ENCODE assay signal across 25 cellular contexts in the genomic region with DNA sequence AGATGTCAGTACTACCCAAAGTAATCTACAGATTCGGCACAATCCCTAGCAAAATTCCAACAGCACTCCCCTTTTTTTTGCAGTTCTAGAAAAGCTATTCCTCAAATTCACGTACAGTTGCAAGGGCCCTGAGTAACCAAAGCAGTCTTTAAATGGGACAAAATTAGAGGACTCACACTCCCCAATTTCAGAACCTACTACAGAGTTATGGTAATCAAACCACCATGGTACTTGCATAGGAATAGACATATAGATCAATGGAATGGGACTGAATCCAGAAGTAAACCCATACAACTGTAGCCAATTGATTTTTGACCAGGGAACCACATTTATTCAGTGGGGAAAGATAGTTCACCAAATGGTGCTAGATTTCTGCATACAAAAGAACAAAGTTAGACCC.
A peak's percentile ranks its signal among the peaks of the same experiment; 100 is the strongest.
DNase-seq lines count a peak whose midpoint lies in the region; ATAC-seq, FAIRE-seq and TF ChIP-seq lines count a peak whose summit lies in the region.
"Had no signal": no experiment of that assay in that cellular context is flagged by ENCODE, and none has a peak within 500 bp of the region (broad histone marks: within the 10 kb centered on the region; RNA-seq: fewer than 3 reads in every experiment).

No MANE protein-coding gene starts in this region.

- no peak overlapping the region for H2BK5ac ChIP-seq in H9 (ENCODE audit: insufficient read length, low read length)

- no peaks in the 10 kb centered on the region for H3K23me2 ChIP-seq in H9 (ENCODE audit: insufficient read length, low read depth, low read length, poor library complexity, severe bottlenecking)

- TF ChIP-seq RAD21 in HCT116 (IDR thresholded peaks at IDR 0.05; ENCODE audit: low read depth) (no peak), K562 (CRISPR knock-in tag; conservative IDR thresholded peaks at IDR 0.05 in 1 of 2, IDR thresholded peaks at IDR 0.05 in 1 of 2) (no peak)

- TF ChIP-seq POLR2A in HCT116 (IDR thresholded peaks at IDR 0.05; ENCODE audit: borderline replicate concordance, extremely low read depth, insufficient read depth, insufficient read length), result no peak
- no peak for TF ChIP-seq POLR2A in K562 (conservative IDR thresholded peaks at IDR 0.05)

- no peak overlapping the region for H4K91ac ChIP-seq in H9 (ENCODE audit: insufficient read length, low read depth, low read length)

- no peak overlapping the region for H2BK20ac ChIP-seq in H9 (ENCODE audit: low read depth, low read length, poor library complexity, severe bottlenecking)

- no peak overlapping the region for H3K23ac ChIP-seq in H9 (ENCODE audit: insufficient read length, low read depth, low read length)

- H3T11ph ChIP-seq in H9 (ENCODE audit: low read length), result no peak overlapping the region

- no TSS peak for BruUV-seq in HCT116 (replicated peaks; lab: Mats Ljungman, UMichigan)
- no TSS peak for BruUV-seq in K562 (replicated peaks; lab: Mats Ljungman, UMichigan)

- no peak overlapping the region for H4K8ac ChIP-seq in H9 (replicated peaks; ENCODE audit: insufficient read length, low read depth, low read length)

- H3K4me3 Mint-ChIP-seq in WTC11 (no peak overlapping the region), osteocyte (ENCODE audit: unreplicated experiment) (no peak overlapping the region), H9 (no peak overlapping the region)
- H3K4me3 Mint-ChIP-seq: CD14-positive monocyte; CD4-positive, CD25-positive, alpha-beta regulatory T cell; CD8-positive, alpha-beta memory T cell had no signal

- H3K4me1 Mint-ChIP-seq in WTC11 (peaks cover 52% of the 10 kb centered on the region), osteocyte (ENCODE audit: unreplicated experiment) (peaks cover 1% of the 10 kb centered on the region), H9 (peaks cover 33 to 38% of the 10 kb centered on the region in 2 experiments)
- H3K4me1 Mint-ChIP-seq: CD14-positive monocyte; CD4-positive, alpha-beta memory T cell had no signal

- H3K27ac Mint-ChIP-seq in WTC11 (peak overlapping the region; percentile 59; the same call in 1 of the 2 replicates), osteocyte (ENCODE audit: unreplicated experiment) (no peak overlapping the region), H9 (no peak overlapping the region)
- H3K27ac Mint-ChIP-seq: CD14-positive monocyte; CD4-positive, alpha-beta memory T cell; CD4-positive, CD25-positive, alpha-beta regulatory T cell had no signal

- RAD21 ChIA-PET in HCT116 (lab: Charles Lee; ENCODE audit: low non-redundant PET in 1 of 2, low total read pairs in 2 of 2, uncharacterized antibody in 2 of 2, unreplicated experiment in 2 of 2), result no interaction called here

- H3K4ac ChIP-seq in H9 (ENCODE audit: low read depth, low read length), result no peak overlapping the region

- no peak overlapping the region for H3K14ac ChIP-seq in H9 (ENCODE audit: insufficient read depth, low read length)

- no peak overlapping the region for H3K27ac ChIP-seq in HCT116 (ENCODE audit: low read depth, low read length)
- no peak overlapping the region for H3K27ac ChIP-seq in K562 (ENCODE audit: extremely low read depth, low read depth, low read length)
- no peak overlapping the region for H3K27ac ChIP-seq in H9 (ENCODE audit: insufficient read length, low read depth, low read length)
- H3K27ac ChIP-seq: BLaER1 had no signal

- H3K9me3 ChIP-seq in HCT116 (ENCODE audit: control insufficient read depth in 1 of 2, insufficient read depth in 1 of 2, low read depth in 1 of 2, low read length in 2 of 2), result peaks cover 0 to 7% of the 10 kb centered on the region in 2 experiments; a peak in 2 of 4 replicates
- H3K9me3 ChIP-seq in K562 (replicated peaks; ENCODE audit: control insufficient read depth, insufficient read depth, low read depth, low read length), result no peaks in the 10 kb centered on the region
- no peaks in the 10 kb centered on the region for H3K9me3 ChIP-seq in H9 (ENCODE audit: control insufficient read depth, low read depth, low read length)

- H2AK5ac ChIP-seq in H9 (ENCODE audit: insufficient read length, low read length), result no peak overlapping the region

- no peak overlapping the region for H3K56ac ChIP-seq in H9 (ENCODE audit: insufficient read length, low read depth, low read length)

- H3K4me1 ChIP-seq in HCT116 (ENCODE audit: control insufficient read depth in 1 of 2, insufficient read depth in 2 of 2, low read length in 2 of 2) (peaks cover under 1 to 11% of the 10 kb centered on the region in 2 experiments), K562 (replicated peaks in 1 of 2; ENCODE audit: control insufficient read depth in 2 of 2, insufficient read depth in 2 of 2, low read length in 2 of 2) (no peaks in the 10 kb centered on the region), H9 (ENCODE audit: insufficient read depth, low read length) (peaks cover 3% of the 10 kb centered on the region; the same call in 1 of the 2 replicates)
- H3K4me1 ChIP-seq: BE2C, BLaER1 had no signal

- POLR2A ChIA-PET in HCT116 (lab: Charles Lee) (no interaction called here), WTC11 (lab: Charles Lee) (no interaction called here), K562 (lab: Yijun Ruan, JAX) (no interaction called here)

- 75% methylated on average over 2 of the region's 2 CpGs for WGBS in K562 (ENCODE audit: insufficient coverage, low coverage, missing lambda C conversion rate)
- WGBS in H9 (ENCODE audit: extremely low coverage, insufficient read length, low lambda C conversion rate), result no CpG with 5 or more reads among the region's 2 CpGs

- no peak for TF ChIP-seq EP300 in K562 (IDR thresholded peaks at IDR 0.05; ENCODE audit: low read length)

- H3K9me2 ChIP-seq in HCT116 (ENCODE audit: insufficient read depth), result no peaks in the 10 kb centered on the region

- peaks cover 32% of the 10 kb centered on the region for H3K9me3 Mint-ChIP-seq in WTC11
- H3K9me3 Mint-ChIP-seq in osteocyte (ENCODE audit: unreplicated experiment), result peaks cover 11% of the 10 kb centered on the region
- peaks cover 23 to 25% of the 10 kb centered on the region in 2 experiments for H3K9me3 Mint-ChIP-seq in H9

- H3K9ac ChIP-seq in HCT116 (ENCODE audit: low read length), result no peak overlapping the region
- no peak overlapping the region for H3K9ac ChIP-seq in K562 (ENCODE audit: insufficient read depth in 1 of 2, low read depth in 2 of 2, low read length in 2 of 2)
- H3K9ac ChIP-seq in H9 (ENCODE audit: extremely low read depth, insufficient read length, low read length), result no peak overlapping the region
- H3K9ac ChIP-seq: BLaER1 had no signal

- no peak for DNase-seq in HCT116 (ENCODE audit: low read depth, low spot score)
- no peak for DNase-seq in WTC11 (ENCODE audit: low spot score)
- no peak for DNase-seq in K562 (ENCODE audit: extremely low read depth in 1 of 4, low spot score in 3 of 4)
- no peak for DNase-seq in osteocyte (ENCODE audit: extremely low spot score, unreplicated experiment)
- DNase-seq in GDM1 (lab: John Stamatoyannopoulos, UW), result no peak
- DNase-seq in H9, result no peak
- DNase-seq: 8988T; ACHN; BE2C; C1 segment of cervical spinal cord; Calu3; CD4-positive, alpha-beta memory T cell; CD4-positive, CD25-positive, alpha-beta regulatory T cell; CD8-positive, alpha-beta memory T cell; COR-L47; DMS79 treated with DMSO at 0.1 percent for 48 hours had no signal

- ATAC-seq in HCT116 (no peak), WTC11 (no peak), K562 (no peak), HG03565 (IDR thresholded peaks at IDR 0.05; ENCODE audit: unreplicated experiment) (no peak)
- ATAC-seq: GM12878 had no signal

- H2BK15ac ChIP-seq in H9 (ENCODE audit: low read depth, low read length), result no peak overlapping the region

- FAIRE-seq in K562 (lab: Jason Lieb, UNC), result no peak
- FAIRE-seq: A204.1, D721Med, G401.6, GM12878, GM12892, GM18507 had no signal

- TF ChIP-seq CTCF in HCT116 (IDR thresholded peaks at IDR 0.05 in 2 of 3, conservative IDR thresholded peaks at IDR 0.05 in 1 of 3; ENCODE audit: borderline replicate concordance in 1 of 3, insufficient read depth in 1 of 3, low read depth in 2 of 3, low read length in 2 of 3) (no peak), WTC11 (IDR thresholded peaks at IDR 0.05) (no peak), K562 (IDR thresholded peaks at IDR 0.05 in 2 of 3, conservative IDR thresholded peaks at IDR 0.05 in 1 of 3; ENCODE audit: insufficient read depth in 2 of 3, low read depth in 1 of 3, low read length in 3 of 3) (no peak), osteocyte (IDR thresholded peaks at IDR 0.05) (no peak), H9 (conservative IDR thresholded peaks at IDR 0.05) (no peak)

- H3K36me3 Mint-ChIP-seq in WTC11, result peaks cover 35% of the 10 kb centered on the region
- H3K36me3 Mint-ChIP-seq in osteocyte (ENCODE audit: unreplicated experiment), result peaks cover 10% of the 10 kb centered on the region
- peaks cover 20 to 33% (median 29%) of the 10 kb centered on the region in 3 experiments for H3K36me3 Mint-ChIP-seq in H9 (ENCODE audit: insufficient read depth in 1 of 3, low read depth in 3 of 3)

- H3K4me3 ChIP-seq in HCT116 (replicated peaks in 1 of 2; ENCODE audit: low read depth in 1 of 2, low read length in 2 of 2), result no peak overlapping the region
- H3K4me3 ChIP-seq in K562, result no peak overlapping the region
- H3K4me3 ChIP-seq: BLaER1, GM12878 had no signal

- no peaks in the 10 kb centered on the region for H4K20me1 ChIP-seq in HCT116 (ENCODE audit: insufficient read depth)
- H4K20me1 ChIP-seq in K562 (replicated peaks; ENCODE audit: control insufficient read depth, insufficient read depth, low read length), result no peaks in the 10 kb centered on the region
- H4K20me1 ChIP-seq in H9 (ENCODE audit: control insufficient read depth, insufficient read depth, insufficient read length), result no peaks in the 10 kb centered on the region
- H4K20me1 ChIP-seq: BLaER1 had no signal

- H3K18ac ChIP-seq in H9 (ENCODE audit: insufficient read length, low read depth, low read length), result no peak overlapping the region

- no peak overlapping the region for H4K5ac ChIP-seq in H9 (ENCODE audit: insufficient read length, low read depth, low read length)

- H3K27me3 ChIP-seq in HCT116 (ENCODE audit: insufficient read depth, low read length) (no peaks in the 10 kb centered on the region), K562 (ENCODE audit: control insufficient read depth in 2 of 2, insufficient read depth in 2 of 2, low read length in 2 of 2) (no peaks in the 10 kb centered on the region), H9 (ENCODE audit: insufficient read depth, low read length) (no peaks in the 10 kb centered on the region)
- H3K27me3 ChIP-seq: BE2C, BLaER1 had no signal

- no peak overlapping the region for H2BK12ac ChIP-seq in H9 (ENCODE audit: insufficient read length, low read depth, low read length)

- H3K36me3 ChIP-seq in HCT116 (ENCODE audit: control insufficient read depth in 1 of 2, insufficient read depth in 2 of 2, low read length in 2 of 2), result no peaks in the 10 kb centered on the region
- H3K36me3 ChIP-seq in K562 (ENCODE audit: control insufficient read depth, insufficient read depth, low read length), result no peaks in the 10 kb centered on the region; the same call in 2 of the 3 replicates
- H3K36me3 ChIP-seq: BE2C, BLaER1 had no signal

- H2AFZ ChIP-seq in HCT116 (ENCODE audit: low read depth, low read length, poor library complexity, severe bottlenecking) (no peak overlapping the region), K562 (ENCODE audit: low read depth, low read length) (no peak overlapping the region), H9 (ENCODE audit: low read length) (no peak overlapping the region)

- intact Hi-C loops in HCT116 (cut with micrococcal nuclease) (no loop called here), K562 (cut with micrococcal nuclease) (no loop called here)

- H3K27me3 Mint-ChIP-seq in WTC11 (ENCODE audit: low read depth), result no peaks in the 10 kb centered on the region
- no peaks in the 10 kb centered on the region for H3K27me3 Mint-ChIP-seq in osteocyte (ENCODE audit: unreplicated experiment)
- H3K27me3 Mint-ChIP-seq in H9 (ENCODE audit: low read depth), result no peaks in the 10 kb centered on the region
- H3K27me3 Mint-ChIP-seq: CD4-positive, alpha-beta memory T cell; CD4-positive, CD25-positive, alpha-beta regulatory T cell; CD8-positive, alpha-beta memory T cell had no signal

- no peak overlapping the region for H2BK120ac ChIP-seq in H9 (ENCODE audit: low read depth, low read length, poor library complexity, severe bottlenecking)

- CTCF ChIA-PET in HCT116 (lab: Charles Lee) (no interaction called here), WTC11 (lab: Charles Lee) (no interaction called here), K562 (lab: Yijun Ruan, JAX; ENCODE audit: low intra/inter-chr PET ratio) (no interaction called here)

- no peaks in the 10 kb centered on the region for H3K79me2 ChIP-seq in HCT116 (ENCODE audit: insufficient read depth, low read length)
- H3K79me2 ChIP-seq in K562 (ENCODE audit: control insufficient read depth, insufficient read depth, low read length), result no peaks in the 10 kb centered on the region
- no peaks in the 10 kb centered on the region for H3K79me2 ChIP-seq in H9 (ENCODE audit: insufficient read depth, low read length)

- no peak overlapping the region for H3K4me2 ChIP-seq in HCT116 (ENCODE audit: low read length)
- H3K4me2 ChIP-seq in K562 (ENCODE audit: insufficient read depth, low read length), result no peak overlapping the region
- no peak overlapping the region for H3K4me2 ChIP-seq in H9 (ENCODE audit: insufficient read depth, insufficient read length, low read length)
- H3K4me2 ChIP-seq: BLaER1 had no signal

- no peaks in the 10 kb centered on the region for H3K79me1 ChIP-seq in H9 (ENCODE audit: insufficient read depth, low read depth, low read length, poor library complexity, severe bottlenecking)

- no peaks in the 10 kb centered on the region for H3K9me1 ChIP-seq in K562 (ENCODE audit: control insufficient read depth, insufficient read depth, low read length)

- in situ Hi-C loops in K562 (cut with MboI), result no loop called here
